In the genomic region with DNA sequence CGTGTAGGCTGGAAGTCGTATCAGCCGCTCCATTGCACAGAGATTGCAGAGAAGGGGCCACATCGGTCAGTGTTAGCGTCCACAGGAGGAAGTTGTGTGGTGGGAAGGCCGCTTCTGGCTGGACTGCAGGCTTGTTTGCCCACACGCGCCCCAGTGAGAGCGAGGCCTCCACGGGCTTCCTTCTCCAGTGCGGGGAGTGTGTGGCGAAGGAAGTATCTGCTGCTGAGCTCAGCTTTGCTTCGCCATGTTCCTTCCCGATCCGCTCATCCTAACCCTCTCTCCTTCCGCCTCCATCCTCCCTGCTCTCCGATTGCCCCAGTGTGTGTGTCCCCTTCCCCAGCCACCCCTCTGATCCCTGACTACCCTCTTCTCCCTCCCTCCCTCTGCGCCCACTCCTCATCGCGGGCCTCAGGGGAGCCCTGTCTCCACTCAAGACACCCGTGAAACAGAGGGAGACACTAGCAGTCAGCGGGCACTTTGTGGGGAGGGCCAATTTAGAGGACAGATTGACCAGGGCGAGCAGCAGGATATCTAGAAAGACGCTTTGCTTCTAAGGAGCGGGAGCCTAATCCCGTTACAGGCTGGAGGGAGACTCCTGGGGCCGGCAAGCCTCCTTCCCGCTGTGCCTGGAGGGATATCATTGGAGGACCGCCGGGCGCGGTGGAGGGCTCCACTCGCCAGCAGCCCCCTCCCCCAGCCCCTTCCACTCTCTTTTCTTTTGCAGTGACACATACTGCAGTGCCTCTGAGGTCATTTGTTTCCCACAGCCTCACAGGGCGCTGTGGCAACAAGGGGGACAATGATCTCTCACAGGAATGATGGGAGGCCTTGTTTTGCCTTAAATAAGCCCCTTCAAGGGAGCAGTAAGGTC, we compare ENCODE assay signal across 9 cellular contexts.
DNase-seq lines count a peak whose midpoint lies in the region; ATAC-seq and TF ChIP-seq lines count a peak whose summit lies in the region.
"Had no signal": no experiment of that assay in that cellular context is flagged by ENCODE, and none has a peak within 500 bp of the region (broad histone marks: within the 10 kb centered on the region; RNA-seq: fewer than 3 reads in every experiment).

No MANE protein-coding gene starts in this region.

- TF ChIP-seq CTCF in esophagus squamous epithelium (IDR thresholded peaks at IDR 0.05) (no peak), tibial artery (IDR thresholded peaks at IDR 0.05) (no peak)

- intact Hi-C loops in esophagus squamous epithelium (cut with DNase I) (no loop called here), tibial artery (cut with DNase I; ENCODE audit: low total_unique reads) (no loop called here)

- H3K4me1 ChIP-seq in esophagus squamous epithelium = peaks cover 3 to 50% (median 16%) of the 10 kb centered on the region in 3 donors
- H3K4me1 ChIP-seq in tibial artery = peaks cover 3 to 56% (median 32%) of the 10 kb centered on the region in 4 donors

- TF ChIP-seq POLR2A in esophagus squamous epithelium (IDR thresholded peaks at IDR 0.05) = no peak

- H3K27ac ChIP-seq in esophagus squamous epithelium (peak overlapping the region in 3 of 4 donors; percentile 53 to 82 (median 55)), tibial artery (peak overlapping the region; percentile 83 to 84)

- WGBS in esophagus squamous epithelium, 2 donors = 83 to 84% methylated on average over 13 to 20 of the region's 34 CpGs

- DNase-seq in NCI-H82 treated with DMSO at 0.1 percent for 48 hours (lab: John Stamatoyannopoulos, UW; ENCODE audit: unreplicated experiment) (peak; percentile 65), esophagus squamous epithelium (lab: John Stamatoyannopoulos, UW) (no peak), mucosa of gallbladder (ENCODE audit: low spot score) (peak; percentile 42), tibial artery (peak; percentile 62 to 80), NOMO-1 treated with dmso at 0.1 percent for 144 hours (lab: John Stamatoyannopoulos, UW; ENCODE audit: unreplicated experiment) (no peak)
- DNase-seq: NCI-H526 treated with DMSO at 0.1 percent for 48 hours had no signal

- H3K9me3 ChIP-seq in esophagus squamous epithelium (no peaks in the 10 kb centered on the region), tibial artery (no peaks in the 10 kb centered on the region)

- ATAC-seq in GM18498 (IDR thresholded peaks at IDR 0.05; ENCODE audit: unreplicated experiment) (no peak), GM21526 (IDR thresholded peaks at IDR 0.05; ENCODE audit: low FRiP score, unreplicated experiment) (no peak), GM18870 (IDR thresholded peaks at IDR 0.05; ENCODE audit: unreplicated experiment) (no peak)

- H3K4me3 ChIP-seq in esophagus squamous epithelium (no peak overlapping the region), tibial artery (no peak overlapping the region)

- H3K36me3 ChIP-seq in esophagus squamous epithelium (no peaks in the 10 kb centered on the region), tibial artery (no peaks in the 10 kb centered on the region)

- H3K27me3 ChIP-seq in esophagus squamous epithelium (no peaks in the 10 kb centered on the region), tibial artery (no peaks in the 10 kb centered on the region)

Comparison
In these comparisons a context has a peak if more than half of its experiments do, and no peak if none do; other contexts are left out.
1. DNase-seq: peak in NCI-H82 treated with DMSO at 0.1 percent for 48 hours (single experiment), mucosa of gallbladder (single experiment) and tibial artery (2 of 2); none in esophagus squamous epithelium (single experiment) and NOMO-1 treated with dmso at 0.1 percent for 144 hours (single experiment).